In the genomic region with DNA sequence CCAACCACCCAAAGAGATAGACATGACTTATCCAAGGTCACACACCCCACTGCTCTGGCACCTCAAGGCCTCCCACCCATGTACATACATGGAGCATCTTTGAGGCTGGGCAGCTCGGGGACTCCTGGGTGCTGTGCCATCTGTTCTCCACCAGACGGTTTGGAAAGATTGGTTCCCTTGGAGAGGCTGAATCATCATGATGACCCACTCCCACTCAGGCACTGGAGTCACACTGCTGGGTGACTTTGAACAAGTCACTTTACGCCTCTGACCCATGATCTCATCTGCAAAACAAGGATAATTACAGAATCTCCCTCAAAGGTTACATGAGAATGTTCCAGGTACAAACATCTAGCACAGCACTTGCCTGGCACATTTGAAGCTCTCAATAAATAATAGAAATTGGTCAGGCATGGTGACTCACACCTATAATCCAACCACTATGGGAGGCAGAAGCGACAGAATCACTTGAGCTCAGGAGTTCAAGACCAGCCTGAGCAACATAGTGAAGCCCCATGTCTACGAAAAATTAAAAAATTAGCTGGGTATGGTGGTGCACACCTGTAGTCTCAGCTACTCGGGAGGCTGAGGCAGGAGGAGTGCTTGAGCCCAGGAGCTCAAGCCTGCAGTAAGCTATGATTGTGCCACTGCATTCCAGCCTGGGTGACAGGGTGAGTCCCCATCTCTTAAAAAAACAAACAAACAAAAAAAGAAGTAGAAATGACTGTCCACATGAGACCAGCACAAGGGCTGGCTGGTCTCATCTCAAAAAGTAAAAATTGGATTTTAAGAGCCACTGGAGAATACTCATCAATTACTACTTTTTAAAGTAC, we compare ENCODE assay signal across 20 cellular contexts.
DNase-seq lines count a peak whose midpoint lies in the region; TF ChIP-seq lines count a peak whose summit lies in the region.
"Had no signal": no experiment of that assay in that cellular context is flagged by ENCODE, and none has a peak within 500 bp of the region (broad histone marks: within the 10 kb centered on the region; RNA-seq: fewer than 3 reads in every experiment).

No MANE protein-coding gene starts in this region.

- H4K5ac ChIP-seq in H9 (ENCODE audit: insufficient read length, low read depth, low read length), result no peak overlapping the region

- no peaks in the 10 kb centered on the region for H4K20me1 ChIP-seq in H9 (ENCODE audit: control insufficient read depth, insufficient read depth, insufficient read length)

- H2BK120ac ChIP-seq in H9 (ENCODE audit: low read depth, low read length, poor library complexity, severe bottlenecking), result no peak overlapping the region

- H3K27ac ChIP-seq in SJCRH30 (peak overlapping the region; percentile 98), H9 (ENCODE audit: insufficient read length, low read depth, low read length) (no peak overlapping the region)
- H3K27ac ChIP-seq: KMS-11, Peyer's patch had no signal

- no peak overlapping the region for H3K14ac ChIP-seq in H9 (ENCODE audit: insufficient read depth, low read length)

- no peaks in the 10 kb centered on the region for H3K79me1 ChIP-seq in H9 (ENCODE audit: insufficient read depth, low read depth, low read length, poor library complexity, severe bottlenecking)

- H3K9me3 Mint-ChIP-seq in glutamatergic neuron (ENCODE audit: unreplicated experiment) (peaks cover 11% of the 10 kb centered on the region), H9 (no peaks in the 10 kb centered on the region)
- H3K9me3 Mint-ChIP-seq: GM23338, T-cell had no signal

- H3K56ac ChIP-seq in H9 (ENCODE audit: insufficient read length, low read depth, low read length), result no peak overlapping the region

- H3K4ac ChIP-seq in H9 (ENCODE audit: low read depth, low read length), result no peak overlapping the region

- peak overlapping the region; percentile 57 for H3K4me3 Mint-ChIP-seq in glutamatergic neuron (ENCODE audit: unreplicated experiment)
- no peak overlapping the region for H3K4me3 Mint-ChIP-seq in H9
- H3K4me3 Mint-ChIP-seq: CD8-positive, alpha-beta memory T cell; GM23338; T-cell had no signal

- no peak overlapping the region for H3T11ph ChIP-seq in H9 (ENCODE audit: low read length)

- WGBS in H9 (ENCODE audit: extremely low coverage, insufficient read length, low lambda C conversion rate), result no CpG with 5 or more reads among the region's 6 CpGs

- H3K18ac ChIP-seq in H9 (ENCODE audit: insufficient read length, low read depth, low read length), result no peak overlapping the region

- no peak overlapping the region for H3K4me2 ChIP-seq in H9 (ENCODE audit: insufficient read depth, insufficient read length, low read length)
- H3K4me2 ChIP-seq: KMS-11 had no signal

- no peak overlapping the region for H4K91ac ChIP-seq in H9 (ENCODE audit: insufficient read length, low read depth, low read length)

- H3K4me3 ChIP-seq in SJCRH30, result no peak overlapping the region
- H3K4me3 ChIP-seq: GM12878, GM23338, Peyer's patch had no signal

- peaks cover 56% of the 10 kb centered on the region for H3K4me1 ChIP-seq in SJCRH30
- peaks cover 4% of the 10 kb centered on the region; the same call in 1 of the 2 replicates for H3K4me1 ChIP-seq in H9 (ENCODE audit: insufficient read depth, low read length)

- H3K9ac ChIP-seq in H9 (ENCODE audit: extremely low read depth, insufficient read length, low read length), result no peak overlapping the region
- H3K9ac ChIP-seq: KMS-11, SK-N-SH had no signal

- peak; percentile 36 for DNase-seq in NCI-H82 (lab: John Stamatoyannopoulos, UW)
- no peak for DNase-seq in NCI-H82 treated with DMSO at 0.1 percent for 48 hours (lab: John Stamatoyannopoulos, UW; ENCODE audit: unreplicated experiment)
- peak; percentile 45 for DNase-seq in Daoy (ENCODE audit: low read depth)
- peak; percentile 19 to 35 for DNase-seq in SJCRH30
- DNase-seq in glutamatergic neuron, result no peak
- no peak for DNase-seq in nucleus accumbens (lab: John Stamatoyannopoulos, UW)
- no peak for DNase-seq in kidney glomerular epithelial cell (lab: John Stamatoyannopoulos, UW)
- DNase-seq in H9, result no peak
- DNase-seq: CD8-positive, alpha-beta memory T cell; GF-D8; MV-4-11; NCI-H187 treated with DMSO at 0.1 percent for 48 hours; NK-92 treated with Interleukin-12 subunit alpha and Interleukin-12 subunit beta, amount 100 ng/mL, for 24 hours; Peyer's patch; Right ventricle myocardium superior; T-cell had no signal

- H4K8ac ChIP-seq in H9 (replicated peaks; ENCODE audit: insufficient read length, low read depth, low read length), result no peak overlapping the region

- TF ChIP-seq CTCF in glutamatergic neuron (IDR thresholded peaks at IDR 0.05; ENCODE audit: partially characterized antibody, unreplicated experiment) (no peak), H9 (conservative IDR thresholded peaks at IDR 0.05) (no peak)

- H3K4me1 Mint-ChIP-seq in glutamatergic neuron (ENCODE audit: low read depth, unreplicated experiment) (peaks cover 74% of the 10 kb centered on the region), H9 (peaks cover 38 to 62% of the 10 kb centered on the region in 2 experiments)
- H3K4me1 Mint-ChIP-seq: CD8-positive, alpha-beta memory T cell; T-cell had no signal

- H2BK20ac ChIP-seq in H9 (ENCODE audit: low read depth, low read length, poor library complexity, severe bottlenecking), result no peak overlapping the region

- no peaks in the 10 kb centered on the region for H3K27me3 ChIP-seq in SJCRH30
- H3K27me3 ChIP-seq in H9 (ENCODE audit: insufficient read depth, low read length), result no peaks in the 10 kb centered on the region

- no peak overlapping the region for H2AK5ac ChIP-seq in H9 (ENCODE audit: insufficient read length, low read length)

- peak overlapping the region; percentile 99 for H3K27ac Mint-ChIP-seq in glutamatergic neuron (ENCODE audit: unreplicated experiment)
- no peak overlapping the region for H3K27ac Mint-ChIP-seq in H9
- H3K27ac Mint-ChIP-seq: GM23338, T-cell had no signal

- no peaks in the 10 kb centered on the region for H3K79me2 ChIP-seq in H9 (ENCODE audit: insufficient read depth, low read length)

- no peaks in the 10 kb centered on the region for H3K23me2 ChIP-seq in H9 (ENCODE audit: insufficient read length, low read depth, low read length, poor library complexity, severe bottlenecking)

- no peaks in the 10 kb centered on the region for H3K36me3 ChIP-seq in SJCRH30
- H3K36me3 ChIP-seq: Peyer's patch had no signal

- no peak overlapping the region for H3K23ac ChIP-seq in H9 (ENCODE audit: insufficient read length, low read depth, low read length)

- H3K27me3 Mint-ChIP-seq in glutamatergic neuron (ENCODE audit: unreplicated experiment), result peaks cover 14% of the 10 kb centered on the region
- peaks cover 14% of the 10 kb centered on the region for H3K27me3 Mint-ChIP-seq in H9 (ENCODE audit: low read depth)

- H3K9me3 ChIP-seq in SJCRH30 (replicated peaks) (no peaks in the 10 kb centered on the region), H9 (ENCODE audit: control insufficient read depth, low read depth, low read length) (no peaks in the 10 kb centered on the region)
- H3K9me3 ChIP-seq: Peyer's patch, SK-N-SH had no signal

- H2BK5ac ChIP-seq in H9 (ENCODE audit: insufficient read length, low read length), result no peak overlapping the region

- no peak overlapping the region for H2BK12ac ChIP-seq in H9 (ENCODE audit: insufficient read length, low read depth, low read length)

- no peak overlapping the region for H2AFZ ChIP-seq in H9 (ENCODE audit: low read length)

- H2BK15ac ChIP-seq in H9 (ENCODE audit: low read depth, low read length), result no peak overlapping the region

- H3K36me3 Mint-ChIP-seq in glutamatergic neuron (ENCODE audit: unreplicated experiment), result no peaks in the 10 kb centered on the region
- H3K36me3 Mint-ChIP-seq in H9 (ENCODE audit: insufficient read depth in 1 of 3, low read depth in 3 of 3), result no peaks in the 10 kb centered on the region; a peak in 1 of 7 replicates
- H3K36me3 Mint-ChIP-seq: CD8-positive, alpha-beta memory T cell; T-cell had no signal

Comparison
In these comparisons a context has a peak if more than half of its experiments do, and no peak if none do; other contexts are left out.
1. DNase-seq: peak in NCI-H82 (single experiment), Daoy (single experiment) and SJCRH30 (2 of 2); none in NCI-H82 treated with DMSO at 0.1 percent for 48 hours (single experiment), glutamatergic neuron (single experiment), nucleus accumbens (0 of 56), kidney glomerular epithelial cell (single experiment) and H9 (single experiment).